Comparison of ENCODE assay signal across 18 cellular contexts in genomic region chr7:84218681-84219080, GRCh38. TPM values are rescaled to one million over a fixed set of nuclear protein-coding genes. Genes with fewer than 3 reads are reported as not detected.
DNase-seq lines count a peak whose midpoint lies in the region; ATAC-seq, FAIRE-seq and TF ChIP-seq lines count a peak whose summit lies in the region.
"Had no signal": no experiment of that assay in that cellular context is flagged by ENCODE, and none has a peak within 500 bp of the region (broad histone marks: within the 10 kb centered on the region; RNA-seq: fewer than 3 reads in every experiment).

No MANE protein-coding gene starts in this region.

- no peak for TF ChIP-seq POLR2A in esophagus squamous epithelium (IDR thresholded peaks at IDR 0.05)

- intact Hi-C loops in esophagus squamous epithelium (cut with DNase I) (no loop called here), right cardiac atrium (cut with DNase I) (no loop called here)

- no peaks in the 10 kb centered on the region for H3K36me3 ChIP-seq in bronchial epithelial cell (ENCODE audit: control insufficient read depth, insufficient read depth, low read length)
- H3K36me3 ChIP-seq in lung (ENCODE audit: control insufficient read depth in 2 of 2, insufficient read depth in 2 of 2, low read length in 2 of 2): no peaks in the 10 kb centered on the region
- no peaks in the 10 kb centered on the region for H3K36me3 ChIP-seq in esophagus squamous epithelium
- H3K36me3 ChIP-seq: Peyer's patch, upper lobe of right lung had no signal

- ATAC-seq in lung (ENCODE audit: insufficient read depth, low FRiP score): peak; percentile 34
- ATAC-seq in GM18858 (IDR thresholded peaks at IDR 0.05; ENCODE audit: unreplicated experiment): no peak
- no peak for ATAC-seq in right cardiac atrium
- ATAC-seq: upper lobe of right lung had no signal

- no peak for FAIRE-seq in bronchial epithelial cell (lab: Jason Lieb, UNC)
- FAIRE-seq: small intestine had no signal

- H3K4me1 ChIP-seq in lung (ENCODE audit: control insufficient read depth in 2 of 2, insufficient read depth in 2 of 2, low read length in 2 of 2) (peaks cover 0 to 4% of the 10 kb centered on the region in 2 donors), esophagus squamous epithelium (no peaks in the 10 kb centered on the region), right cardiac atrium (ENCODE audit: control insufficient read depth, insufficient read depth, low read length) (no peaks in the 10 kb centered on the region)
- H3K4me1 ChIP-seq: Peyer's patch, upper lobe of right lung had no signal

- H3K27ac ChIP-seq in lung (ENCODE audit: low read depth in 1 of 2, low read length in 1 of 2): no peak overlapping the region
- no peak overlapping the region for H3K27ac ChIP-seq in esophagus squamous epithelium
- no peak overlapping the region for H3K27ac ChIP-seq in right cardiac atrium (ENCODE audit: low read length)
- H3K27ac ChIP-seq: foreskin keratinocyte, Peyer's patch, upper lobe of right lung had no signal

- DNase-seq in HCEC 1CT (peak; percentile 87), NCI-H69 (lab: John Stamatoyannopoulos, UW) (peak; percentile 12), bronchial epithelial cell (ENCODE audit: low read depth) (peak; percentile 88), lung (ENCODE audit: low spot score) (no peak), esophagus squamous epithelium (lab: John Stamatoyannopoulos, UW) (no peak), right cardiac atrium (no peak)
- DNase-seq in activated naive CD4-positive, alpha-beta T cell treated with Interleukin-2 at 50 U/mL for 16 hours: no peak
- DNase-seq: activated CD4-positive, alpha-beta T cell treated with anti-CD3 and anti-CD28 coated beads, Interleukin-2, amount 50 U/mL, for 1 hour; activated T-cell treated with anti-CD3 and anti-CD28 coated beads, Interleukin-2, amount 50 U/mL, for 48 hours; amygdala; GF-D8; NCI-H446 treated with DMSO at 0.1 percent for 48 hours; Peyer's patch; small intestine; stimulated activated naive CD4-positive, alpha-beta T cell treated with Interleukin-2 at 50 U/mL for 16 hours; upper lobe of right lung had no signal

- no peaks in the 10 kb centered on the region for H3K9me3 ChIP-seq in lung (ENCODE audit: control insufficient read depth in 2 of 2, insufficient read depth in 1 of 2, low read length in 1 of 2)
- H3K9me3 ChIP-seq in esophagus squamous epithelium: no peaks in the 10 kb centered on the region
- H3K9me3 ChIP-seq in right cardiac atrium (ENCODE audit: control insufficient read depth, low read length): no peaks in the 10 kb centered on the region
- H3K9me3 ChIP-seq: Peyer's patch, upper lobe of right lung had no signal

- WGBS in lung, 2 donors: 8 to 21% methylated on average over 2 of the region's 2 CpGs
- WGBS in esophagus squamous epithelium, 2 donors: 20 to 21% methylated on average over 2 of the region's 2 CpGs
- WGBS in right cardiac atrium: 3% methylated on average over 2 of the region's 2 CpGs

- H3K4me3 ChIP-seq in bronchial epithelial cell (ENCODE audit: low read depth, low read length) (no peak overlapping the region), lung (no peak overlapping the region), esophagus squamous epithelium (no peak overlapping the region), right cardiac atrium (ENCODE audit: low read length) (no peak overlapping the region)
- H3K4me3 ChIP-seq: Peyer's patch, upper lobe of right lung had no signal

- TF ChIP-seq CTCF in bronchial epithelial cell (IDR thresholded peaks at IDR 0.05; ENCODE audit: insufficient read depth, low read length, severe bottlenecking) (no peak), lung (IDR thresholded peaks at IDR 0.05; ENCODE audit: control extremely low read depth, extremely low read depth) (no peak), esophagus squamous epithelium (IDR thresholded peaks at IDR 0.05) (no peak)

- H3K27me3 ChIP-seq in bronchial epithelial cell (ENCODE audit: control insufficient read depth, insufficient read depth, low read length) (no peaks in the 10 kb centered on the region), lung (ENCODE audit: control insufficient read depth, insufficient read depth) (no peaks in the 10 kb centered on the region), esophagus squamous epithelium (no peaks in the 10 kb centered on the region), right cardiac atrium (ENCODE audit: control insufficient read depth, insufficient read depth) (no peaks in the 10 kb centered on the region)
- H3K27me3 ChIP-seq: foreskin keratinocyte, Peyer's patch, upper lobe of right lung had no signal

RNA-seq across cellular contexts. Expression of gene SEMA3A, which starts 24.1 kb away (rescaled TPM):
- total RNA-seq in bronchial epithelial cell (57.7 and 60.3 TPM in 2 replicates), lung (10 to 100 TPM in 1 of 2 donors, 1 to 10 TPM in 1; 9.4 to 21.4 TPM), esophagus squamous epithelium (1 to 10 TPM in 1 of 4 donors, under 1 TPM in 3; 0.15 to 4.6 (median 0.69) TPM), right cardiac atrium (10 to 100 TPM in 2 of 4 donors, 1 to 10 TPM in 2; 7.4 to 22.4 (median 11.5) TPM)
- polyA plus RNA-seq in lung (1 to 10 TPM in 1 of 2 donors, under 1 TPM in 1; 0.79 to 1.5 TPM), right cardiac atrium (1.2 TPM)

Comparison
In these comparisons a context has a peak if more than half of its experiments do, and no peak if none do; other contexts are left out.
1. DNase-seq: peak in HCEC 1CT (single experiment), NCI-H69 (single experiment) and bronchial epithelial cell (single experiment); none in lung (single experiment), esophagus squamous epithelium (single experiment), right cardiac atrium (0 of 3) and activated naive CD4-positive, alpha-beta T cell treated with Interleukin-2 at 50 U/mL for 16 hours (single experiment).